1 cellular context compared by ENCODE assay signal in the genomic region with DNA sequence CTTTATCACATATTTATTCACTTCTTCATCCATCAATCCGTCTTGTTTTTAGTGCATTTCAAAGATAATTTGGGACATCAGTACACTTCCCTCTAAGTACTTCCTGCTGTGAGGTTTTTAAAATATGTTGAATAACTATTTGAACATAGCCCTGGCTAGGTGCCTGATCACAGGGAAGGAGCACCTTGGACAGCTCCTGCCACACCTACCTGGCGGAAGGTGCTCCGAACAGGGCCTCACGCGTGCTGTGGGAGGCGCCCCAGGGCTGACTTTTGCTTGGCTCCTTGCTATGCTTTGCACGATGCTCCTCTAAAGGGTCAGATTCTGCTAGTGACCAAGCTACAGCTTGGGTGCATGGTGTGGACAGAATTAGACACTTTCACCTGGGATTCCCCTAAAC.
TF ChIP-seq lines count a peak whose summit lies in the region.

No MANE protein-coding gene starts in this region.

TF ChIP-seq in HCT116, 20 proteins besides CTCF, POLR2A, EP300 and RAD21:
- TF ChIP-seq, protein P1, sequence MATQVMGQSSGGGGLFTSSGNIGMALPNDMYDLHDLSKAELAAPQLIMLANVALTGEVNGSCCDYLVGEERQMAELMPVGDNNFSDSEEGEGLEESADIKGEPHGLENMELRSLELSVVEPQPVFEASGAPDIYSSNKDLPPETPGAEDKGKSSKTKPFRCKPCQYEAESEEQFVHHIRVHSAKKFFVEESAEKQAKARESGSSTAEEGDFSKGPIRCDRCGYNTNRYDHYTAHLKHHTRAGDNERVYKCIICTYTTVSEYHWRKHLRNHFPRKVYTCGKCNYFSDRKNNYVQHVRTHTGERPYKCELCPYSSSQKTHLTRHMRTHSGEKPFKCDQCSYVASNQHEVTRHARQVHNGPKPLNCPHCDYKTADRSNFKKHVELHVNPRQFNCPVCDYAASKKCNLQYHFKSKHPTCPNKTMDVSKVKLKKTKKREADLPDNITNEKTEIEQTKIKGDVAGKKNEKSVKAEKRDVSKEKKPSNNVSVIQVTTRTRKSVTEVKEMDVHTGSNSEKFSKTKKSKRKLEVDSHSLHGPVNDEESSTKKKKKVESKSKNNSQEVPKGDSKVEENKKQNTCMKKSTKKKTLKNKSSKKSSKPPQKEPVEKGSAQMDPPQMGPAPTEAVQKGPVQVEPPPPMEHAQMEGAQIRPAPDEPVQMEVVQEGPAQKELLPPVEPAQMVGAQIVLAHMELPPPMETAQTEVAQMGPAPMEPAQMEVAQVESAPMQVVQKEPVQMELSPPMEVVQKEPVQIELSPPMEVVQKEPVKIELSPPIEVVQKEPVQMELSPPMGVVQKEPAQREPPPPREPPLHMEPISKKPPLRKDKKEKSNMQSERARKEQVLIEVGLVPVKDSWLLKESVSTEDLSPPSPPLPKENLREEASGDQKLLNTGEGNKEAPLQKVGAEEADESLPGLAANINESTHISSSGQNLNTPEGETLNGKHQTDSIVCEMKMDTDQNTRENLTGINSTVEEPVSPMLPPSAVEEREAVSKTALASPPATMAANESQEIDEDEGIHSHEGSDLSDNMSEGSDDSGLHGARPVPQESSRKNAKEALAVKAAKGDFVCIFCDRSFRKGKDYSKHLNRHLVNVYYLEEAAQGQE (IDR thresholded peaks at IDR 0.05; ENCODE audit: low read depth) = peak; percentile 95
- TF ChIP-seq YY1 (IDR thresholded peaks at IDR 0.05; ENCODE audit: extremely low read depth, insufficient replicate concordance, low read depth, low read length) (no peak), SIN3A (IDR thresholded peaks at IDR 0.05; ENCODE audit: low read depth) (peak; percentile 57; the same call in 1 of the 2 replicates), CBX3 (IDR thresholded peaks at IDR 0.05; ENCODE audit: low read depth) (no peak), FOSL1 (IDR thresholded peaks at IDR 0.05; ENCODE audit: low read depth) (no peak)
- TF ChIP-seq, protein P2, sequence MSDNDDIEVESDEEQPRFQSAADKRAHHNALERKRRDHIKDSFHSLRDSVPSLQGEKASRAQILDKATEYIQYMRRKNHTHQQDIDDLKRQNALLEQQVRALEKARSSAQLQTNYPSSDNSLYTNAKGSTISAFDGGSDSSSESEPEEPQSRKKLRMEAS (IDR thresholded peaks at IDR 0.05) = peak; percentile 41; the same call in 1 of the 2 replicates
